Comparison of ENCODE assay signal across 9 cellular contexts in genomic region chr1:62076286-62076685, GRCh38.
A peak's percentile ranks its signal among the peaks of the same experiment; 100 is the strongest.
DNase-seq lines count a peak whose midpoint lies in the region; ATAC-seq and TF ChIP-seq lines count a peak whose summit lies in the region.
"Had no signal": no experiment of that assay in that cellular context is flagged by ENCODE, and none has a peak within 500 bp of the region (broad histone marks: within the 10 kb centered on the region; RNA-seq: fewer than 3 reads in every experiment).

No MANE protein-coding gene starts in this region.

- H3K27me3 ChIP-seq in mesenchymal stem cell (ENCODE audit: control insufficient read depth in 1 of 2, insufficient read depth in 1 of 2, low read length in 2 of 2) (no peaks in the 10 kb centered on the region), sigmoid colon (no peaks in the 10 kb centered on the region)

- no peak overlapping the region for H3K4ac ChIP-seq in mesenchymal stem cell (ENCODE audit: low read depth in 1 of 2, low read length in 2 of 2)

- H2BK120ac ChIP-seq in mesenchymal stem cell (ENCODE audit: low read depth, low read length) = no peak overlapping the region

- no peaks in the 10 kb centered on the region for H3K36me3 ChIP-seq in mesenchymal stem cell (ENCODE audit: control insufficient read depth in 1 of 2, insufficient read depth in 2 of 2, low read depth in 1 of 2, low read length in 2 of 2)
- peaks cover 0 to 8% (median 0%) of the 10 kb centered on the region in 4 donors for H3K36me3 ChIP-seq in sigmoid colon

- no peaks in the 10 kb centered on the region for H3K4me1 ChIP-seq in mesenchymal stem cell (ENCODE audit: control insufficient read depth, insufficient read depth, low read depth, low read length)
- H3K4me1 ChIP-seq in sigmoid colon = no peaks in the 10 kb centered on the region

- no peak for TF ChIP-seq POLR2A in sigmoid colon (IDR thresholded peaks at IDR 0.05)

- no peak overlapping the region for H3K14ac ChIP-seq in mesenchymal stem cell (ENCODE audit: low read length in 2 of 2)

- no peak overlapping the region for H3K27ac ChIP-seq in mesenchymal stem cell (ENCODE audit: low read length, poor library complexity, severe bottlenecking)
- no peak overlapping the region for H3K27ac ChIP-seq in sigmoid colon

- no peak overlapping the region for H2AK5ac ChIP-seq in mesenchymal stem cell (ENCODE audit: low read length, severe bottlenecking)

- WGBS in mesenchymal stem cell = 100% methylated on average over 1 of the region's 3 CpGs
- WGBS in sigmoid colon, 2 donors = 53 to 76% methylated on average over 3 of the region's 3 CpGs

- H2BK5ac ChIP-seq in mesenchymal stem cell (ENCODE audit: low read depth, low read length, poor library complexity, severe bottlenecking) = no peak overlapping the region

- ATAC-seq in HG03139 (IDR thresholded peaks at IDR 0.05; ENCODE audit: unreplicated experiment) (no peak), GM21717 (IDR thresholded peaks at IDR 0.05; ENCODE audit: unreplicated experiment) (no peak)

- H3K9me3 ChIP-seq in mesenchymal stem cell (ENCODE audit: control insufficient read depth, low read length) (no peaks in the 10 kb centered on the region), sigmoid colon (no peaks in the 10 kb centered on the region)

- no peak overlapping the region for H3K9ac ChIP-seq in mesenchymal stem cell (ENCODE audit: low read length)

- H3K79me1 ChIP-seq in mesenchymal stem cell (replicated peaks; ENCODE audit: low read length, poor library complexity, severe bottlenecking) = no peaks in the 10 kb centered on the region

- no peak for TF ChIP-seq CTCF in sigmoid colon (IDR thresholded peaks at IDR 0.05)

- no peak overlapping the region for H4K91ac ChIP-seq in mesenchymal stem cell (ENCODE audit: low read length)

- H3K23ac ChIP-seq in mesenchymal stem cell (ENCODE audit: low read length in 2 of 2) = no peak overlapping the region

- no peak overlapping the region for H2AFZ ChIP-seq in mesenchymal stem cell (ENCODE audit: low read depth, low read length)

- H3K4me3 ChIP-seq in mesenchymal stem cell (ENCODE audit: insufficient read depth in 1 of 2, low read depth in 1 of 2, low read length in 2 of 2) = no peak overlapping the region
- H3K4me3 ChIP-seq in sigmoid colon = no peak overlapping the region

- H3K18ac ChIP-seq in mesenchymal stem cell (ENCODE audit: low read depth in 1 of 2, low read length in 2 of 2) = no peak overlapping the region

- no peak overlapping the region for H3K4me2 ChIP-seq in mesenchymal stem cell (ENCODE audit: low read length, poor library complexity, severe bottlenecking)

- no peak for TF ChIP-seq EP300 in sigmoid colon (IDR thresholded peaks at IDR 0.05)

- no peak overlapping the region for H2BK15ac ChIP-seq in mesenchymal stem cell (ENCODE audit: low read depth, poor library complexity, severe bottlenecking)

- no peak overlapping the region for H4K8ac ChIP-seq in mesenchymal stem cell (ENCODE audit: low read length)

- no peak overlapping the region for H2BK12ac ChIP-seq in mesenchymal stem cell (ENCODE audit: low read length in 2 of 2)

- intact Hi-C loops in sigmoid colon (cut with DNase I) = no loop called here

- peak; percentile 16 for DNase-seq in GM04504 (ENCODE audit: low read depth)
- DNase-seq in NCI-H460 (ENCODE audit: extremely low read depth, low read depth) = peak; percentile 29
- peak; percentile 22 to 83 for DNase-seq in dermis microvascular lymphatic vessel endothelial cell (ENCODE audit: low read depth in 2 of 2)
- peak; percentile 71 for DNase-seq in mesenchymal stem cell
- no peak for DNase-seq in sigmoid colon
- no peak for DNase-seq in NOMO-1 treated with DMSO at 0.1 percent for 48 hours (lab: John Stamatoyannopoulos, UW; ENCODE audit: unreplicated experiment)
- DNase-seq: GOT3 had no signal

Comparison
In these comparisons a context has a peak if more than half of its experiments do, and no peak if none do; other contexts are left out.
1. DNase-seq: peak in GM04504 (single experiment), NCI-H460 (single experiment), dermis microvascular lymphatic vessel endothelial cell (2 of 2) and mesenchymal stem cell (single experiment); none in sigmoid colon (single experiment) and NOMO-1 treated with DMSO at 0.1 percent for 48 hours (single experiment).